ENCODE assay signal across 3 cellular contexts in the genomic region with DNA sequence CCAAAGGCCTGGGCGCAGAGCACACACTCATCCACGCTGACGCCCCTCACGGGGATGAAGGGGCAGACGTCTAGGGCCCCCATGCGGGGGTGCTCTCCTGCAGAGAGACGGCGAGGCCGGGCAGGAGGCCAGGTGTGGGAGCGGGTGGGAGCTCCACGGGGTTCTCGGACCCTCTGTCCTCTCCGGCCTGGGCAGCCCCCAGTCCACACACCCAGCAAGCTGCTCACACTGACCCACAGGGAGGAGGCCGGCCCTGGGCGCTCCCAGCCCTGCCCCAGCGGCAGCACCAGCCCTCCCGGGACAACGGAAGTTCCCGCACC.
TF ChIP-seq lines count a peak whose summit lies in the region.

No MANE protein-coding gene starts in this region.

TF ChIP-seq in SK-N-SH treated with all-trans-retinoic acid at 6 μM for 48 hours, 23 proteins besides CTCF, POLR2A, EP300 and RAD21:
- TF ChIP-seq BACH2 (CRISPR knock-in tag; IDR thresholded peaks at IDR 0.05; ENCODE audit: borderline replicate concordance) (no peak), ESRRG (CRISPR knock-in tag; IDR thresholded peaks at IDR 0.05) (no peak), ISL1 (CRISPR knock-in tag; IDR thresholded peaks at IDR 0.05) (no peak), GLIS3 (CRISPR knock-in tag; IDR thresholded peaks at IDR 0.05) (no peak)
- TF ChIP-seq, protein P1, sequence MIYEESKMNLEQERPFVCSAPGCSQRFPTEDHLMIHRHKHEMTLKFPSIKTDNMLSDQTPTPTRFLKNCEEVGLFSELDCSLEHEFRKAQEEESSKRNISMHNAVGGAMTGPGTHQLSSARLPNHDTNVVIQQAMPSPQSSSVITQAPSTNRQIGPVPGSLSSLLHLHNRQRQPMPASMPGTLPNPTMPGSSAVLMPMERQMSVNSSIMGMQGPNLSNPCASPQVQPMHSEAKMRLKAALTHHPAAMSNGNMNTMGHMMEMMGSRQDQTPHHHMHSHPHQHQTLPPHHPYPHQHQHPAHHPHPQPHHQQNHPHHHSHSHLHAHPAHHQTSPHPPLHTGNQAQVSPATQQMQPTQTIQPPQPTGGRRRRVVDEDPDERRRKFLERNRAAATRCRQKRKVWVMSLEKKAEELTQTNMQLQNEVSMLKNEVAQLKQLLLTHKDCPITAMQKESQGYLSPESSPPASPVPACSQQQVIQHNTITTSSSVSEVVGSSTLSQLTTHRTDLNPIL (CRISPR knock-in tag; IDR thresholded peaks at IDR 0.05; ENCODE audit: low read depth): no peak
TF ChIP-seq in SK-N-SH treated with all-trans-retinoic acid at 6 μM for 48 hours: peak in this region for 0.

TF ChIP-seq in SK-N-SH, 30 proteins besides CTCF, POLR2A, EP300 and RAD21:
- TF ChIP-seq, protein P2, sequence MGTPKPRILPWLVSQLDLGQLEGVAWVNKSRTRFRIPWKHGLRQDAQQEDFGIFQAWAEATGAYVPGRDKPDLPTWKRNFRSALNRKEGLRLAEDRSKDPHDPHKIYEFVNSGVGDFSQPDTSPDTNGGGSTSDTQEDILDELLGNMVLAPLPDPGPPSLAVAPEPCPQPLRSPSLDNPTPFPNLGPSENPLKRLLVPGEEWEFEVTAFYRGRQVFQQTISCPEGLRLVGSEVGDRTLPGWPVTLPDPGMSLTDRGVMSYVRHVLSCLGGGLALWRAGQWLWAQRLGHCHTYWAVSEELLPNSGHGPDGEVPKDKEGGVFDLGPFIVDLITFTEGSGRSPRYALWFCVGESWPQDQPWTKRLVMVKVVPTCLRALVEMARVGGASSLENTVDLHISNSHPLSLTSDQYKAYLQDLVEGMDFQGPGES (IDR thresholded peaks at IDR 0.05; ENCODE audit: low read depth, low read length): no peak
- TF ChIP-seq, protein P3, sequence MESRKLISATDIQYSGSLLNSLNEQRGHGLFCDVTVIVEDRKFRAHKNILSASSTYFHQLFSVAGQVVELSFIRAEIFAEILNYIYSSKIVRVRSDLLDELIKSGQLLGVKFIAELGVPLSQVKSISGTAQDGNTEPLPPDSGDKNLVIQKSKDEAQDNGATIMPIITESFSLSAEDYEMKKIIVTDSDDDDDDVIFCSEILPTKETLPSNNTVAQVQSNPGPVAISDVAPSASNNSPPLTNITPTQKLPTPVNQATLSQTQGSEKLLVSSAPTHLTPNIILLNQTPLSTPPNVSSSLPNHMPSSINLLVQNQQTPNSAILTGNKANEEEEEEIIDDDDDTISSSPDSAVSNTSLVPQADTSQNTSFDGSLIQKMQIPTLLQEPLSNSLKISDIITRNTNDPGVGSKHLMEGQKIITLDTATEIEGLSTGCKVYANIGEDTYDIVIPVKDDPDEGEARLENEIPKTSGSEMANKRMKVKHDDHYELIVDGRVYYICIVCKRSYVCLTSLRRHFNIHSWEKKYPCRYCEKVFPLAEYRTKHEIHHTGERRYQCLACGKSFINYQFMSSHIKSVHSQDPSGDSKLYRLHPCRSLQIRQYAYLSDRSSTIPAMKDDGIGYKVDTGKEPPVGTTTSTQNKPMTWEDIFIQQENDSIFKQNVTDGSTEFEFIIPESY (IDR thresholded peaks at IDR 0.05; ENCODE audit: borderline replicate concordance, low read depth): no peak
- TF ChIP-seq ELF1 (IDR thresholded peaks at IDR 0.05): no peak
- no peak for TF ChIP-seq CHD2 (IDR thresholded peaks at IDR 0.05; ENCODE audit: low read length, partially characterized antibody)
- TF ChIP-seq SIN3A (IDR thresholded peaks at IDR 0.05; ENCODE audit: borderline replicate concordance, low read depth, low read length): no peak
- TF ChIP-seq JUND (IDR thresholded peaks at IDR 0.05): no peak
- no peak for TF ChIP-seq MEF2A (IDR thresholded peaks at IDR 0.05; ENCODE audit: borderline replicate concordance, low read depth)
- TF ChIP-seq GABPA (IDR thresholded peaks at IDR 0.05; ENCODE audit: low read depth): no peak
- TF ChIP-seq, protein P4, sequence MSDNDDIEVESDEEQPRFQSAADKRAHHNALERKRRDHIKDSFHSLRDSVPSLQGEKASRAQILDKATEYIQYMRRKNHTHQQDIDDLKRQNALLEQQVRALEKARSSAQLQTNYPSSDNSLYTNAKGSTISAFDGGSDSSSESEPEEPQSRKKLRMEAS (IDR thresholded peaks at IDR 0.05; ENCODE audit: low read depth): no peak
- no peak for TF ChIP-seq GATA2 (CRISPR knock-in tag; IDR thresholded peaks at IDR 0.05)
- no peak for TF ChIP-seq RFX5 (IDR thresholded peaks at IDR 0.05; ENCODE audit: low read length)
- TF ChIP-seq TAF1 (IDR thresholded peaks at IDR 0.05; ENCODE audit: borderline replicate concordance, low read depth, low read length): no peak
- no peak for TF ChIP-seq FOSL2 (IDR thresholded peaks at IDR 0.05; ENCODE audit: borderline replicate concordance, low read depth)

TF ChIP-seq in H1, 55 proteins besides CTCF, POLR2A, EP300 and RAD21:
- TF ChIP-seq BRCA1 (IDR thresholded peaks at IDR 0.05; ENCODE audit: low read depth, low read length) (no peak), FOSL1 (IDR thresholded peaks at IDR 0.05; ENCODE audit: insufficient read depth, low read depth, low read length) (no peak), TAF1 (IDR thresholded peaks at IDR 0.05; ENCODE audit: low read depth, low read length) (no peak), CBX8 (IDR thresholded peaks at IDR 0.05; ENCODE audit: borderline replicate concordance, low read depth, low read length) (no peak), KDM5A (IDR thresholded peaks at IDR 0.05; ENCODE audit: low read length) (no peak), CHD1 (IDR thresholded peaks at IDR 0.05; ENCODE audit: low read depth, low read length) (no peak), RNF2 (IDR thresholded peaks at IDR 0.05; ENCODE audit: borderline replicate concordance, low read depth, low read length, missing control alignments, poor library complexity, severe bottlenecking) (no peak), NANOG (IDR thresholded peaks at IDR 0.05; ENCODE audit: insufficient read depth, low read depth, low read length, poor library complexity, severe bottlenecking) (no peak), TBP (IDR thresholded peaks at IDR 0.05; ENCODE audit: low read depth, low read length) (no peak), PHF8 (conservative IDR thresholded peaks at IDR 0.05; ENCODE audit: low read depth, low read length) (no peak), SAP30 (IDR thresholded peaks at IDR 0.05; ENCODE audit: insufficient read depth, insufficient replicate concordance, low read length) (no peak), JUN (IDR thresholded peaks at IDR 0.05; ENCODE audit: low read depth, low read length) (no peak), TCF12 (IDR thresholded peaks at IDR 0.05; ENCODE audit: low read depth, low read length) (no peak), RFX5 (IDR thresholded peaks at IDR 0.05; ENCODE audit: borderline replicate concordance, low read depth, low read length) (no peak), POU5F1 (IDR thresholded peaks at IDR 0.05; ENCODE audit: low read depth, low read length) (no peak)
- TF ChIP-seq, protein P5, sequence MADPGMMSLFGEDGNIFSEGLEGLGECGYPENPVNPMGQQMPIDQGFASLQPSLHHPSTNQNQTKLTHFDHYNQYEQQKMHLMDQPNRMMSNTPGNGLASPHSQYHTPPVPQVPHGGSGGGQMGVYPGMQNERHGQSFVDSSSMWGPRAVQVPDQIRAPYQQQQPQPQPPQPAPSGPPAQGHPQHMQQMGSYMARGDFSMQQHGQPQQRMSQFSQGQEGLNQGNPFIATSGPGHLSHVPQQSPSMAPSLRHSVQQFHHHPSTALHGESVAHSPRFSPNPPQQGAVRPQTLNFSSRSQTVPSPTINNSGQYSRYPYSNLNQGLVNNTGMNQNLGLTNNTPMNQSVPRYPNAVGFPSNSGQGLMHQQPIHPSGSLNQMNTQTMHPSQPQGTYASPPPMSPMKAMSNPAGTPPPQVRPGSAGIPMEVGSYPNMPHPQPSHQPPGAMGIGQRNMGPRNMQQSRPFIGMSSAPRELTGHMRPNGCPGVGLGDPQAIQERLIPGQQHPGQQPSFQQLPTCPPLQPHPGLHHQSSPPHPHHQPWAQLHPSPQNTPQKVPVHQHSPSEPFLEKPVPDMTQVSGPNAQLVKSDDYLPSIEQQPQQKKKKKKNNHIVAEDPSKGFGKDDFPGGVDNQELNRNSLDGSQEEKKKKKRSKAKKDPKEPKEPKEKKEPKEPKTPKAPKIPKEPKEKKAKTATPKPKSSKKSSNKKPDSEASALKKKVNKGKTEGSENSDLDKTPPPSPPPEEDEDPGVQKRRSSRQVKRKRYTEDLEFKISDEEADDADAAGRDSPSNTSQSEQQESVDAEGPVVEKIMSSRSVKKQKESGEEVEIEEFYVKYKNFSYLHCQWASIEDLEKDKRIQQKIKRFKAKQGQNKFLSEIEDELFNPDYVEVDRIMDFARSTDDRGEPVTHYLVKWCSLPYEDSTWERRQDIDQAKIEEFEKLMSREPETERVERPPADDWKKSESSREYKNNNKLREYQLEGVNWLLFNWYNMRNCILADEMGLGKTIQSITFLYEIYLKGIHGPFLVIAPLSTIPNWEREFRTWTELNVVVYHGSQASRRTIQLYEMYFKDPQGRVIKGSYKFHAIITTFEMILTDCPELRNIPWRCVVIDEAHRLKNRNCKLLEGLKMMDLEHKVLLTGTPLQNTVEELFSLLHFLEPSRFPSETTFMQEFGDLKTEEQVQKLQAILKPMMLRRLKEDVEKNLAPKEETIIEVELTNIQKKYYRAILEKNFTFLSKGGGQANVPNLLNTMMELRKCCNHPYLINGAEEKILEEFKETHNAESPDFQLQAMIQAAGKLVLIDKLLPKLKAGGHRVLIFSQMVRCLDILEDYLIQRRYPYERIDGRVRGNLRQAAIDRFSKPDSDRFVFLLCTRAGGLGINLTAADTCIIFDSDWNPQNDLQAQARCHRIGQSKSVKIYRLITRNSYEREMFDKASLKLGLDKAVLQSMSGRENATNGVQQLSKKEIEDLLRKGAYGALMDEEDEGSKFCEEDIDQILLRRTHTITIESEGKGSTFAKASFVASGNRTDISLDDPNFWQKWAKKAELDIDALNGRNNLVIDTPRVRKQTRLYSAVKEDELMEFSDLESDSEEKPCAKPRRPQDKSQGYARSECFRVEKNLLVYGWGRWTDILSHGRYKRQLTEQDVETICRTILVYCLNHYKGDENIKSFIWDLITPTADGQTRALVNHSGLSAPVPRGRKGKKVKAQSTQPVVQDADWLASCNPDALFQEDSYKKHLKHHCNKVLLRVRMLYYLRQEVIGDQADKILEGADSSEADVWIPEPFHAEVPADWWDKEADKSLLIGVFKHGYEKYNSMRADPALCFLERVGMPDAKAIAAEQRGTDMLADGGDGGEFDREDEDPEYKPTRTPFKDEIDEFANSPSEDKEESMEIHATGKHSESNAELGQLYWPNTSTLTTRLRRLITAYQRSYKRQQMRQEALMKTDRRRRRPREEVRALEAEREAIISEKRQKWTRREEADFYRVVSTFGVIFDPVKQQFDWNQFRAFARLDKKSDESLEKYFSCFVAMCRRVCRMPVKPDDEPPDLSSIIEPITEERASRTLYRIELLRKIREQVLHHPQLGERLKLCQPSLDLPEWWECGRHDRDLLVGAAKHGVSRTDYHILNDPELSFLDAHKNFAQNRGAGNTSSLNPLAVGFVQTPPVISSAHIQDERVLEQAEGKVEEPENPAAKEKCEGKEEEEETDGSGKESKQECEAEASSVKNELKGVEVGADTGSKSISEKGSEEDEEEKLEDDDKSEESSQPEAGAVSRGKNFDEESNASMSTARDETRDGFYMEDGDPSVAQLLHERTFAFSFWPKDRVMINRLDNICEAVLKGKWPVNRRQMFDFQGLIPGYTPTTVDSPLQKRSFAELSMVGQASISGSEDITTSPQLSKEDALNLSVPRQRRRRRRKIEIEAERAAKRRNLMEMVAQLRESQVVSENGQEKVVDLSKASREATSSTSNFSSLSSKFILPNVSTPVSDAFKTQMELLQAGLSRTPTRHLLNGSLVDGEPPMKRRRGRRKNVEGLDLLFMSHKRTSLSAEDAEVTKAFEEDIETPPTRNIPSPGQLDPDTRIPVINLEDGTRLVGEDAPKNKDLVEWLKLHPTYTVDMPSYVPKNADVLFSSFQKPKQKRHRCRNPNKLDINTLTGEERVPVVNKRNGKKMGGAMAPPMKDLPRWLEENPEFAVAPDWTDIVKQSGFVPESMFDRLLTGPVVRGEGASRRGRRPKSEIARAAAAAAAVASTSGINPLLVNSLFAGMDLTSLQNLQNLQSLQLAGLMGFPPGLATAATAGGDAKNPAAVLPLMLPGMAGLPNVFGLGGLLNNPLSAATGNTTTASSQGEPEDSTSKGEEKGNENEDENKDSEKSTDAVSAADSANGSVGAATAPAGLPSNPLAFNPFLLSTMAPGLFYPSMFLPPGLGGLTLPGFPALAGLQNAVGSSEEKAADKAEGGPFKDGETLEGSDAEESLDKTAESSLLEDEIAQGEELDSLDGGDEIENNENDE (IDR thresholded peaks at IDR 0.05; ENCODE audit: insufficient replicate concordance, low read length): no peak
- TF ChIP-seq, protein P6, sequence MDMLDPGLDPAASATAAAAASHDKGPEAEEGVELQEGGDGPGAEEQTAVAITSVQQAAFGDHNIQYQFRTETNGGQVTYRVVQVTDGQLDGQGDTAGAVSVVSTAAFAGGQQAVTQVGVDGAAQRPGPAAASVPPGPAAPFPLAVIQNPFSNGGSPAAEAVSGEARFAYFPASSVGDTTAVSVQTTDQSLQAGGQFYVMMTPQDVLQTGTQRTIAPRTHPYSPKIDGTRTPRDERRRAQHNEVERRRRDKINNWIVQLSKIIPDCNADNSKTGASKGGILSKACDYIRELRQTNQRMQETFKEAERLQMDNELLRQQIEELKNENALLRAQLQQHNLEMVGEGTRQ (IDR thresholded peaks at IDR 0.05; ENCODE audit: low read length): no peak
